ENCODE assay signal across 1 cellular context in the genomic region with DNA sequence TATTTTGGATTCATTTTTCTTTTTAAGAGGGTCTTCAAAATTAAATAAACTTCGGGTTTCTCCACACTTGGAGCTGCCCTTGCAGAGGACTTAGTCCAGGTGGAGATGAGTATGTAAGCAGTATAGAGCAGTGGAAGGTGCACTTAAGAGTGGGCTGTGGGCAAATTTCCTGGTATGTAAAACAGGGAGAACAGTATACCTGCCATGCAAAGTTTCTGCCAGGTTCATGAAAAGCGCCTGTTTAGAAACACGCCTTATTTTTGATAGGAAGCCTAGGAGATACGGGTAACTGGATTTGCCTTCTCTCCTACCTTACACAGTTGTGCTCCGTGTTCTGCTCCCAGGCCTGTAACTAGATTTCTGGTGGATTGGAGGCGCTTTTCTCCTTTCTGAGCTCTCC.
TF ChIP-seq lines count a peak whose summit lies in the region.

No MANE protein-coding gene starts in this region.

TF ChIP-seq in GM12878, 131 proteins besides CTCF, POLR2A, EP300 and RAD21:
- TF ChIP-seq EZH2 (IDR thresholded peaks at IDR 0.05; ENCODE audit: borderline replicate concordance, control insufficient read depth, low read depth, low read length) (no peak), PAX5 (IDR thresholded peaks at IDR 0.05; ENCODE audit: borderline replicate concordance, low read depth, low read length) (no peak), ETV6 (conservative IDR thresholded peaks at IDR 0.05 in 1 of 2, IDR thresholded peaks at IDR 0.05 in 1 of 2; ENCODE audit: borderline replicate concordance in 1 of 2, low read depth in 1 of 2) (no peak), BACH1 (IDR thresholded peaks at IDR 0.05; ENCODE audit: borderline replicate concordance) (no peak), FOXM1 (IDR thresholded peaks at IDR 0.05; ENCODE audit: low read depth, low read length) (no peak), ZNF24 (IDR thresholded peaks at IDR 0.05) (no peak), YBX1 (IDR thresholded peaks at IDR 0.05) (no peak), RELA (IDR thresholded peaks at IDR 0.05; ENCODE audit: borderline replicate concordance, partially characterized antibody) (no peak), GABPA (IDR thresholded peaks at IDR 0.05; ENCODE audit: low read depth) (no peak), JUNB (IDR thresholded peaks at IDR 0.05) (no peak)
- TF ChIP-seq, protein P1, sequence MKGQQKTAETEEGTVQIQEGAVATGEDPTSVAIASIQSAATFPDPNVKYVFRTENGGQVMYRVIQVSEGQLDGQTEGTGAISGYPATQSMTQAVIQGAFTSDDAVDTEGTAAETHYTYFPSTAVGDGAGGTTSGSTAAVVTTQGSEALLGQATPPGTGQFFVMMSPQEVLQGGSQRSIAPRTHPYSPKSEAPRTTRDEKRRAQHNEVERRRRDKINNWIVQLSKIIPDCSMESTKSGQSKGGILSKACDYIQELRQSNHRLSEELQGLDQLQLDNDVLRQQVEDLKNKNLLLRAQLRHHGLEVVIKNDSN (IDR thresholded peaks at IDR 0.05; ENCODE audit: borderline replicate concordance, extremely low read length, insufficient read depth, low read depth, low read length): no peak
- TF ChIP-seq, protein P2, sequence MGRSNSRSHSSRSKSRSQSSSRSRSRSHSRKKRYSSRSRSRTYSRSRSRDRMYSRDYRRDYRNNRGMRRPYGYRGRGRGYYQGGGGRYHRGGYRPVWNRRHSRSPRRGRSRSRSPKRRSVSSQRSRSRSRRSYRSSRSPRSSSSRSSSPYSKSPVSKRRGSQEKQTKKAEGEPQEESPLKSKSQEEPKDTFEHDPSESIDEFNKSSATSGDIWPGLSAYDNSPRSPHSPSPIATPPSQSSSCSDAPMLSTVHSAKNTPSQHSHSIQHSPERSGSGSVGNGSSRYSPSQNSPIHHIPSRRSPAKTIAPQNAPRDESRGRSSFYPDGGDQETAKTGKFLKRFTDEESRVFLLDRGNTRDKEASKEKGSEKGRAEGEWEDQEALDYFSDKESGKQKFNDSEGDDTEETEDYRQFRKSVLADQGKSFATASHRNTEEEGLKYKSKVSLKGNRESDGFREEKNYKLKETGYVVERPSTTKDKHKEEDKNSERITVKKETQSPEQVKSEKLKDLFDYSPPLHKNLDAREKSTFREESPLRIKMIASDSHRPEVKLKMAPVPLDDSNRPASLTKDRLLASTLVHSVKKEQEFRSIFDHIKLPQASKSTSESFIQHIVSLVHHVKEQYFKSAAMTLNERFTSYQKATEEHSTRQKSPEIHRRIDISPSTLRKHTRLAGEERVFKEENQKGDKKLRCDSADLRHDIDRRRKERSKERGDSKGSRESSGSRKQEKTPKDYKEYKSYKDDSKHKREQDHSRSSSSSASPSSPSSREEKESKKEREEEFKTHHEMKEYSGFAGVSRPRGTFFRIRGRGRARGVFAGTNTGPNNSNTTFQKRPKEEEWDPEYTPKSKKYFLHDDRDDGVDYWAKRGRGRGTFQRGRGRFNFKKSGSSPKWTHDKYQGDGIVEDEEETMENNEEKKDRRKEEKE (IDR thresholded peaks at IDR 0.05): no peak
TF ChIP-seq in GM12878: peak in this region for 0.
